ENCODE assay signal across 8 cellular contexts in the genomic region with DNA sequence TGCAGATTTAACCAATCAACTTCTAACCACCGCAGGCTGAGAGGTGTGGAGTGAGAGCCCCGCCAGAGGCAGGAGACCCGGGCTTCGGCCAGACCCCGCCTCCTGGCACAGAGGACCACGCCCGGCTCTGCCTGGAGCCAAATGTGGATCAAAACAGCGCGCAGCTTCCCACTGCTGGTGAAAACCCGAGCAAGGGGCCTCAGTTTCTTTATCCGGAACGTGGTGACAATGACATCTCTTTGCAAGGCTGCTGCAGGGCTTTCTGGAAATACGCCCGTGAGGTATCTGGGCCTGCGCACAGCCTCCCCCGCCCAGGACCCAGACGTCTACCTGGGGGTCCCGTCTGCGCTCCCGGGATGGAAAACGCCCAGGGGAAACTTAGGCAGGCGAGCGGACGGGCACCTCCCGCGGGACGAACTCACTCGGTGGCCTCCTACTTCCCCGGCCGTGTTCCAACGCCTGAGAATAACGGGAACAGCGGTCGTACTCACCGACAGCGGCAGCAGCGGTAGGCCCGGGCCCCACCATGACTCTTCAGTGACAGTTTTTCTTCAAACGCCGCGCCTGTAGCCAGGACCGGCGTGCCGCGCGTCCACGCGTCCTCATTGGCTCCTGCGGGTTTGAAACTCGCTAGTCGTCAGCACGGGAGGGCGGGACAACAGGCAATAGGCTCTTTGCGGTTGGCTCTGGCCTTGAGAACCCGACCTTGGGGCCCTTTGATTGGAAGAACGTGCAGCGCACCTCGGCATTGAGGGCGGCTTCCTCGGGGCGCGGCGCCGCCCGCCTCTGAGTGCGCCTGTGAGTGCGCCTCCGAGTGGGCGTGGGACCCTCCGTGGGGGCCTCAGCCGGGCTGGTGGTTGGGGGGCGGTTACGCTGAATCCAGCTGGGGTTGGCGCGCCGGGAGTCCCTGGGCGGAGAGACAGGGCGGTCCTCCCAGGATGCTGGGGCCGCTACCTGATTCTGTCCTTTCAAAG. TPM values are rescaled to one million over a fixed set of nuclear protein-coding genes. Genes with fewer than 3 reads are reported as not detected.
DNase-seq lines count a peak whose midpoint lies in the region; ATAC-seq lines count a peak whose summit lies in the region.

Gene CKAP2L, minus strand, starts transcription at position 539 of the 974 bp plus-strand sequence. Its CDS starts 11 bp downstream, at position 528.

- H3K4me1 Mint-ChIP-seq in activated CD4-positive, alpha-beta T cell treated with anti-CD3 and anti-CD28 coated beads, Interleukin-2, amount 10 ng/mL, durations not matched to agents 7 days and 5 days: peaks cover 54% of the 10 kb centered on the region
- H3K4me1 Mint-ChIP-seq in dendritic cell treated with granulocyte-macrophage colony-stimulating factor and Interleukin-4, amounts not matched to agents 40 ng/mL and 50 ng/mL, for 4 days (ENCODE audit: low read depth): peaks cover 50% of the 10 kb centered on the region

- peak within 1 kb of the TSS; percentile 97 for H3K27ac Mint-ChIP-seq in activated CD4-positive, alpha-beta T cell treated with anti-CD3 and anti-CD28 coated beads, Interleukin-2, amount 10 ng/mL, durations not matched to agents 7 days and 5 days
- H3K27ac Mint-ChIP-seq in dendritic cell treated with granulocyte-macrophage colony-stimulating factor and Interleukin-4, amounts not matched to agents 40 ng/mL and 50 ng/mL, for 4 days: peak within 1 kb of the TSS; percentile 82

- H3K9me3 Mint-ChIP-seq in activated CD4-positive, alpha-beta T cell treated with anti-CD3 and anti-CD28 coated beads, Interleukin-2, amount 10 ng/mL, durations not matched to agents 7 days and 5 days: peaks cover 12% of the 10 kb centered on the region
- H3K9me3 Mint-ChIP-seq in dendritic cell treated with granulocyte-macrophage colony-stimulating factor and Interleukin-4, amounts not matched to agents 40 ng/mL and 50 ng/mL, for 4 days: no peaks in the 10 kb centered on the region

- H3K4me3 Mint-ChIP-seq in activated CD4-positive, alpha-beta T cell treated with anti-CD3 and anti-CD28 coated beads, Interleukin-2, amount 10 ng/mL, durations not matched to agents 7 days and 5 days: peak within 1 kb of the TSS; percentile 98
- peak within 1 kb of the TSS; percentile 97 for H3K4me3 Mint-ChIP-seq in dendritic cell treated with granulocyte-macrophage colony-stimulating factor and Interleukin-4, amounts not matched to agents 40 ng/mL and 50 ng/mL, for 4 days

- CTCF ChIA-PET in activated CD4-positive, alpha-beta T cell treated with anti-CD3 and anti-CD28 coated beads, Interleukin-2, amount 10 ng/mL, durations not matched to agents 7 days and 5 days (lab: Charles Lee): interaction anchor here (0.7 kb wide), 1 partner anchor 9 kb away, joined by 3 read pairs; no protein-coding TSS in a partner anchor

- DNase-seq in C1 segment of cervical spinal cord (lab: John Stamatoyannopoulos, UW): peak; percentile 36 to 94 (median 88)
- peak; percentile 97 for DNase-seq in NCI-H748 (lab: John Stamatoyannopoulos, UW; ENCODE audit: unreplicated experiment)
- peak; percentile 99 for DNase-seq in activated CD4-positive, alpha-beta T cell treated with anti-CD3 and anti-CD28 coated beads, Interleukin-2, amount 10 ng/mL, durations not matched to agents 7 days and 5 days
- peak; percentile 96 for DNase-seq in left lobe of liver (ENCODE audit: low spot score)
- peak; percentile 95 to 96 for DNase-seq in stimulated activated CD4-positive, alpha-beta T cell treated with anti-CD3 and anti-CD28 coated beads, Interleukin-2, amount 100 ng/mL, for 24 hours

- H3K36me3 Mint-ChIP-seq in activated CD4-positive, alpha-beta T cell treated with anti-CD3 and anti-CD28 coated beads, Interleukin-2, amount 10 ng/mL, durations not matched to agents 7 days and 5 days (ENCODE audit: low read depth): peaks cover 49% of the 10 kb centered on the region
- peaks cover 9% of the 10 kb centered on the region for H3K36me3 Mint-ChIP-seq in dendritic cell treated with granulocyte-macrophage colony-stimulating factor and Interleukin-4, amounts not matched to agents 40 ng/mL and 50 ng/mL, for 4 days (ENCODE audit: low read depth)

- ATAC-seq in GM19395 (IDR thresholded peaks at IDR 0.05; ENCODE audit: unreplicated experiment) (peak; percentile 98), HG03558 (IDR thresholded peaks at IDR 0.05; ENCODE audit: extremely low read depth, unreplicated experiment) (peak; percentile 95), left lobe of liver (peak; percentile 100)

- intact Hi-C loops in dendritic cell treated with granulocyte-macrophage colony-stimulating factor and Interleukin-4, amounts not matched to agents 40 ng/mL and 50 ng/mL, for 4 days (cut with micrococcal nuclease): loop anchor here (10.0 kb wide), 1 partner anchor 50 kb away; no protein-coding TSS in a partner anchor

- POLR2A ChIA-PET in activated CD4-positive, alpha-beta T cell treated with anti-CD3 and anti-CD28 coated beads, Interleukin-2, amount 10 ng/mL, durations not matched to agents 7 days and 5 days (lab: Charles Lee): interaction anchor here (0.6 kb wide), 1 partner anchor 158 kb away, joined by 3 read pairs; no protein-coding TSS in a partner anchor

- H3K27me3 Mint-ChIP-seq in activated CD4-positive, alpha-beta T cell treated with anti-CD3 and anti-CD28 coated beads, Interleukin-2, amount 10 ng/mL, durations not matched to agents 7 days and 5 days: no peaks in the 10 kb centered on the region
- no peaks in the 10 kb centered on the region for H3K27me3 Mint-ChIP-seq in dendritic cell treated with granulocyte-macrophage colony-stimulating factor and Interleukin-4, amounts not matched to agents 40 ng/mL and 50 ng/mL, for 4 days

RNA-seq across cellular contexts. Expression of gene CKAP2L, which starts in this region (rescaled TPM):
- total RNA-seq in activated CD4-positive, alpha-beta T cell treated with anti-CD3 and anti-CD28 coated beads, Interleukin-2, amount 10 ng/mL, durations not matched to agents 7 days and 5 days: 10 to 100 TPM; 59.1 to 78.1 TPM
- total RNA-seq in left lobe of liver: 0.08 TPM

Comparison
In these comparisons a context has a peak if more than half of its experiments do, and no peak if none do; other contexts are left out.
1. Peak in every context shown above with its lines: DNase-seq and ATAC-seq.
2. RNA of gene CKAP2L (total RNA-seq): 59.1 to 78.1 TPM in activated CD4-positive, alpha-beta T cell treated with anti-CD3 and anti-CD28 coated beads, Interleukin-2, amount 10 ng/mL, durations not matched to agents 7 days and 5 days; 0.08 TPM in left lobe of liver (single experiment); every median in the first group is over 10 times any median in the second.
3. Peak in DNase-seq and ATAC-seq in left lobe of liver; RNA of the gene not detected or under 1 TPM.